1 cellular context compared by ENCODE assay signal in genomic region chr1:41774486-41774990, GRCh38.
A peak's percentile ranks its signal among the peaks of the same experiment; 100 is the strongest.
TF ChIP-seq lines count a peak whose summit lies in the region.

No MANE protein-coding gene starts in this region.

TF ChIP-seq in HEK293, 187 proteins besides CTCF, POLR2A, EP300 and RAD21 (continued from another document and continues in another):
- TF ChIP-seq AEBP2 (tag by site-specific recombination; IDR thresholded peaks at IDR 0.05; ENCODE audit: borderline replicate concordance) (no peak), ZNF211 (tag by site-specific recombination; IDR thresholded peaks at IDR 0.05; ENCODE audit: low read depth) (no peak), ZNF280C (tag by site-specific recombination; IDR thresholded peaks at IDR 0.05) (no peak), YY2 (tag by site-specific recombination; IDR thresholded peaks at IDR 0.05) (no peak), ZNF24 (tag by site-specific recombination; IDR thresholded peaks at IDR 0.05) (no peak), ZNF2 (tag by site-specific recombination; IDR thresholded peaks at IDR 0.05) (no peak), ZBTB1 (tag by site-specific recombination; IDR thresholded peaks at IDR 0.05) (no peak), ZNF214 (tag by site-specific recombination; IDR thresholded peaks at IDR 0.05; ENCODE audit: borderline replicate concordance) (no peak), ZNF138 (tag by site-specific recombination; IDR thresholded peaks at IDR 0.05; ENCODE audit: borderline replicate concordance) (no peak), KLF1 (tag by site-specific recombination; IDR thresholded peaks at IDR 0.05) (no peak), ZNF174 (tag by site-specific recombination; IDR thresholded peaks at IDR 0.05) (no peak), ZNF629 (tag by site-specific recombination; IDR thresholded peaks at IDR 0.05) (peak; percentile 31; the same call in 1 of the 2 replicates), ZNF792 (tag by site-specific recombination; IDR thresholded peaks at IDR 0.05) (no peak), ZNF513 (tag by site-specific recombination; IDR thresholded peaks at IDR 0.05) (no peak), ZNF555 (tag by site-specific recombination; conservative IDR thresholded peaks at IDR 0.05) (peak; percentile 57), PRDM10 (tag by site-specific recombination; IDR thresholded peaks at IDR 0.05) (no peak), KLF7 (tag by site-specific recombination; IDR thresholded peaks at IDR 0.05; ENCODE audit: borderline replicate concordance) (no peak), ZBTB8A (tag by site-specific recombination; IDR thresholded peaks at IDR 0.05) (peak; percentile 49; the same call in 1 of the 2 replicates), ZXDB (tag by site-specific recombination; IDR thresholded peaks at IDR 0.05) (0 out of 2 replicates have a peak, but pooled peaks have one; percentile 18), ZNF558 (tag by site-specific recombination; IDR thresholded peaks at IDR 0.05) (0 out of 2 replicates have a peak, but pooled peaks have one; percentile 36), ZSCAN5A (tag by site-specific recombination; IDR thresholded peaks at IDR 0.05) (no peak), GLI2 (tag by site-specific recombination; IDR thresholded peaks at IDR 0.05; ENCODE audit: borderline replicate concordance, low read depth) (no peak; the same call in 1 of the 2 replicates), HOXA7 (CRISPR knock-in tag; IDR thresholded peaks at IDR 0.05; ENCODE audit: borderline replicate concordance) (no peak), OSR2 (tag by site-specific recombination; IDR thresholded peaks at IDR 0.05) (no peak), ZNF548 (tag by site-specific recombination; IDR thresholded peaks at IDR 0.05) (no peak), REST (tag by site-specific recombination; IDR thresholded peaks at IDR 0.05) (0 out of 2 replicates have a peak, but pooled peaks have one; percentile 37), ZNF664 (tag by site-specific recombination; IDR thresholded peaks at IDR 0.05) (0 out of 2 replicates have a peak, but pooled peaks have one; percentile 14), GLIS2 (tag by site-specific recombination; IDR thresholded peaks at IDR 0.05) (no peak), PBX3 (CRISPR knock-in tag; IDR thresholded peaks at IDR 0.05) (no peak), ZNF843 (tag by site-specific recombination; IDR thresholded peaks at IDR 0.05) (no peak), ZNF121 (tag by site-specific recombination; IDR thresholded peaks at IDR 0.05) (no peak), ZNF221 (tag by site-specific recombination; IDR thresholded peaks at IDR 0.05; ENCODE audit: borderline replicate concordance) (no peak), ZNF626 (tag by site-specific recombination; IDR thresholded peaks at IDR 0.05) (no peak), ZNF514 (tag by site-specific recombination; IDR thresholded peaks at IDR 0.05) (no peak), ZNF510 (tag by site-specific recombination; IDR thresholded peaks at IDR 0.05; ENCODE audit: insufficient replicate concordance) (peak; percentile 38), ZNF157 (tag by site-specific recombination; IDR thresholded peaks at IDR 0.05) (no peak), ZNF654 (tag by site-specific recombination; IDR thresholded peaks at IDR 0.05; ENCODE audit: low read depth) (peak; percentile 21), ZNF23 (tag by site-specific recombination; IDR thresholded peaks at IDR 0.05; ENCODE audit: borderline replicate concordance) (no peak)
- TF ChIP-seq, protein P1, sequence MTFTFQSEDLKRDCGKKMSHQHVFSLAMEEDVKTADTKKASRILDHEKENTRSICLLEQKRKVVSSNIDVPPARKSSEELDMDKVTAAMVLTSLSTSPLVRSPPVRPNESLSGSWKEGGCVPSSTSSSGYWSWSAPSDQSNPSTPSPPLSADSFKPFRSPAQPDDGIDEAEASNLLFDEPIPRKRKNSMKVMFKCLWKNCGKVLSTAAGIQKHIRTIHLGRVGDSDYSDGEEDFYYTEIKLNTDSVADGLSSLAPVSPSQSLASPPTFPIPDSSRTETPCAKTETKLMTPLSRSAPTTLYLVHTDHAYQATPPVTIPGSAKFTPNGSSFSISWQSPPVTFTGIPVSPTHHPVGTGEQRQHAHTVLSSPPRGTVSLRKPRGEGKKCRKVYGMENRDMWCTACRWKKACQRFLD (tag by site-specific recombination; IDR thresholded peaks at IDR 0.05): no peak
- TF ChIP-seq, protein P2, sequence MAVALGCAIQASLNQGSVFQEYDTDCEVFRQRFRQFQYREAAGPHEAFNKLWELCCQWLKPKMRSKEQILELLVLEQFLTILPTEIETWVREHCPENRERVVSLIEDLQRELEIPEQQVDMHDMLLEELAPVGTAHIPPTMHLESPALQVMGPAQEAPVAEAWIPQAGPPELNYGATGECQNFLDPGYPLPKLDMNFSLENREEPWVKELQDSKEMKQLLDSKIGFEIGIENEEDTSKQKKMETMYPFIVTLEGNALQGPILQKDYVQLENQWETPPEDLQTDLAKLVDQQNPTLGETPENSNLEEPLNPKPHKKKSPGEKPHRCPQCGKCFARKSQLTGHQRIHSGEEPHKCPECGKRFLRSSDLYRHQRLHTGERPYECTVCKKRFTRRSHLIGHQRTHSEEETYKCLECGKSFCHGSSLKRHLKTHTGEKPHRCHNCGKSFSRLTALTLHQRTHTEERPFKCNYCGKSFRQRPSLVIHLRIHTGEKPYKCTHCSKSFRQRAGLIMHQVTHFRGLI (tag by site-specific recombination; IDR thresholded peaks at IDR 0.05): no peak
- TF ChIP-seq, protein P3, sequence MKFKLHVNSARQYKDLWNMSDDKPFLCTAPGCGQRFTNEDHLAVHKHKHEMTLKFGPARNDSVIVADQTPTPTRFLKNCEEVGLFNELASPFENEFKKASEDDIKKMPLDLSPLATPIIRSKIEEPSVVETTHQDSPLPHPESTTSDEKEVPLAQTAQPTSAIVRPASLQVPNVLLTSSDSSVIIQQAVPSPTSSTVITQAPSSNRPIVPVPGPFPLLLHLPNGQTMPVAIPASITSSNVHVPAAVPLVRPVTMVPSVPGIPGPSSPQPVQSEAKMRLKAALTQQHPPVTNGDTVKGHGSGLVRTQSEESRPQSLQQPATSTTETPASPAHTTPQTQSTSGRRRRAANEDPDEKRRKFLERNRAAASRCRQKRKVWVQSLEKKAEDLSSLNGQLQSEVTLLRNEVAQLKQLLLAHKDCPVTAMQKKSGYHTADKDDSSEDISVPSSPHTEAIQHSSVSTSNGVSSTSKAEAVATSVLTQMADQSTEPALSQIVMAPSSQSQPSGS (tag by site-specific recombination; IDR thresholded peaks at IDR 0.05; ENCODE audit: low read depth): no peak
